In genomic region chr16:833411-833810, GRCh38 we compare ENCODE assay signal across 8 cellular contexts. TPM values are rescaled to one million over a fixed set of nuclear protein-coding genes. Genes with fewer than 3 reads are reported as not detected.
"Had no signal": no experiment of that assay in that cellular context is flagged by ENCODE, and none has a peak within 500 bp of the region (broad histone marks: within the 10 kb centered on the region; RNA-seq: fewer than 3 reads in every experiment).

No MANE protein-coding gene starts in this region.

- H2AFZ ChIP-seq: GM23248 had no signal

- H3K4me3 ChIP-seq: GM23248, K562 had no signal

- FAIRE-seq: H54, K562 had no signal

- DNase-seq: GM23248, GOT3, H9, HCEC 1CT, IMR-90 had no signal

- ATAC-seq: K562 had no signal

- H3K27ac ChIP-seq: GM23248 had no signal

- H3K4me3 Mint-ChIP-seq: H9 had no signal

- H3K27ac Mint-ChIP-seq: H9 had no signal

- H3K9ac ChIP-seq: GM23248 had no signal

- H3K4me1 Mint-ChIP-seq: H9 had no signal

RNA-seq across cellular contexts. Expression of gene GNG13, which starts 32.9 kb away (rescaled TPM):
- total RNA-seq: GM23248, H9, HT-29, IMR-90, K562 had no signal
- polyA plus RNA-seq: GM23248, IMR-90, K562 had no signal
